In genomic region chr1:86502721-86503430, GRCh38 we compare ENCODE assay signal across 8 cellular contexts. TPM values are rescaled to one million over a fixed set of nuclear protein-coding genes. Genes with fewer than 3 reads are reported as not detected.
DNase-seq lines count a peak whose midpoint lies in the region; ATAC-seq and TF ChIP-seq lines count a peak whose summit lies in the region.

No MANE protein-coding gene starts in this region.

- intact Hi-C loops in activated B cell treated with CpG ODN at 0.5 μM for 24 hours (cut with micrococcal nuclease) = loop anchor here (1.0 to 5.0 kb wide), 4 partner anchors 84 to 199 kb away; partner anchors contain the start of gene SH3GLB1
- intact Hi-C loops in left cardiac atrium (cut with DNase I) = loop anchor here in 1 of 2 donors (5.0 to 10.0 kb wide), 2 partner anchors 202 to 644 kb away; partner anchors contain the start of gene SH3GLB1
- intact Hi-C loops in gastrocnemius medialis (cut with DNase I; ENCODE audit: low total_unique reads) = no loop called here

- no peaks in the 10 kb centered on the region for H3K9me3 Mint-ChIP-seq in activated B cell treated with CpG ODN at 0.5 μM for 24 hours

- H3K9me3 ChIP-seq in gastrocnemius medialis = no peaks in the 10 kb centered on the region

- POLR2A ChIA-PET in activated B cell treated with CpG ODN at 0.5 μM for 24 hours (lab: Charles Lee) = no interaction called here

- no peaks in the 10 kb centered on the region for H3K27me3 ChIP-seq in gastrocnemius medialis

- H3K4me3 Mint-ChIP-seq in activated B cell treated with CpG ODN at 0.5 μM for 24 hours = peak overlapping the region; percentile 64

- in situ Hi-C loops in gastrocnemius medialis (cut with MboI; ENCODE audit: low sequenced_read_pairs in 4 of 4) = loop anchor here in 1 of 4 donors (10.0 kb wide), 1 partner anchor 118 kb away; no protein-coding TSS in a partner anchor

- no peaks in the 10 kb centered on the region for H3K4me1 ChIP-seq in gastrocnemius medialis

- DNase-seq in DMS153 treated with DMSO at 0.1 percent for 48 hours (lab: John Stamatoyannopoulos, UW; ENCODE audit: unreplicated experiment) (peak; percentile 39), activated B cell treated with CpG ODN at 0.5 μM for 24 hours (no peak), left cardiac atrium (peak; percentile 39), gastrocnemius medialis (no peak), NCI-H1436 (lab: John Stamatoyannopoulos, UW) (no peak), NCI-H526 treated with DMSO at 0.1 percent for 48 hours (lab: John Stamatoyannopoulos, UW) (no peak)

- H3K4me3 ChIP-seq in gastrocnemius medialis = peak overlapping the region in 3 of 4 donors; percentile 6 to 27 (median 18)

- no peaks in the 10 kb centered on the region for H3K36me3 ChIP-seq in gastrocnemius medialis

- peaks cover 13% of the 10 kb centered on the region for H3K27me3 Mint-ChIP-seq in activated B cell treated with CpG ODN at 0.5 μM for 24 hours

- TF ChIP-seq CTCF in activated B cell treated with CpG ODN at 0.5 μM for 24 hours (IDR thresholded peaks at IDR 0.05) = no peak
- TF ChIP-seq CTCF in gastrocnemius medialis (IDR thresholded peaks at IDR 0.05 in 4 of 5, conservative IDR thresholded peaks at IDR 0.05 in 1 of 5) = no peak

- H3K27ac ChIP-seq in gastrocnemius medialis = no peak overlapping the region

- no peak for TF ChIP-seq POLR2A in gastrocnemius medialis (IDR thresholded peaks at IDR 0.05)

- CTCF ChIA-PET in activated B cell treated with CpG ODN at 0.5 μM for 24 hours (lab: Charles Lee) = interaction anchor here (0.7 to 4.8 kb wide), 7 partner anchors 9 to 202 kb away, joined by 3 to 40 read pairs (median 5); partner anchors contain the start of gene SH3GLB1

- ATAC-seq in HG03066 (IDR thresholded peaks at IDR 0.05; ENCODE audit: low read depth, unreplicated experiment) (peak; percentile 23), activated B cell treated with CpG ODN at 0.5 μM for 24 hours (ENCODE audit: low read depth) (no peak), left cardiac atrium (peak; percentile 49 to 78), gastrocnemius medialis (no peak), HG03520 (IDR thresholded peaks at IDR 0.05; ENCODE audit: unreplicated experiment) (no peak)

- H3K27ac Mint-ChIP-seq in activated B cell treated with CpG ODN at 0.5 μM for 24 hours = no peak overlapping the region

- peaks cover 2% of the 10 kb centered on the region for H3K4me1 Mint-ChIP-seq in activated B cell treated with CpG ODN at 0.5 μM for 24 hours

- no peaks in the 10 kb centered on the region for H3K36me3 Mint-ChIP-seq in activated B cell treated with CpG ODN at 0.5 μM for 24 hours (ENCODE audit: low read depth)

RNA-seq across cellular contexts. Expression of gene CLCA1, which starts 34.1 kb away (rescaled TPM):
- total RNA-seq in activated B cell treated with CpG ODN at 0.5 μM for 24 hours (not detected in 2 replicates), left cardiac atrium (not detected), gastrocnemius medialis (1 to 10 TPM in 1 of 4 donors, not detected in 3; 1.3 TPM)

RNA-seq across cellular contexts. Expression of gene CLCA4, which starts 44.0 kb away (rescaled TPM):
- total RNA-seq in activated B cell treated with CpG ODN at 0.5 μM for 24 hours (not detected in 2 replicates), left cardiac atrium (not detected), gastrocnemius medialis (1 to 10 TPM in 1 of 4 donors, not detected in 3; 3.7 TPM)

Comparison
In these comparisons a context has a peak if more than half of its experiments do, and no peak if none do; other contexts are left out.
1. DNase-seq: peak in DMS153 treated with DMSO at 0.1 percent for 48 hours (single experiment) and left cardiac atrium (single experiment); none in activated B cell treated with CpG ODN at 0.5 μM for 24 hours (single experiment), gastrocnemius medialis (0 of 2), NCI-H1436 (single experiment) and NCI-H526 treated with DMSO at 0.1 percent for 48 hours (single experiment).
2. ATAC-seq: peak in HG03066 (single experiment) and left cardiac atrium (2 of 2); none in activated B cell treated with CpG ODN at 0.5 μM for 24 hours (single experiment), gastrocnemius medialis (0 of 2) and HG03520 (single experiment).